10 cellular contexts compared by ENCODE assay signal in genomic region chr3:124780356-124780755, GRCh38. TPM values are rescaled to one million over a fixed set of nuclear protein-coding genes. Genes with fewer than 3 reads are reported as not detected.
DNase-seq lines count a peak whose midpoint lies in the region; ATAC-seq and TF ChIP-seq lines count a peak whose summit lies in the region.
"Had no signal": no experiment of that assay in that cellular context is flagged by ENCODE, and none has a peak within 500 bp of the region (broad histone marks: within the 10 kb centered on the region; RNA-seq: fewer than 3 reads in every experiment).

No MANE protein-coding gene starts in this region.

- 34 to 36% methylated on average over 8 of the region's 8 CpGs for WGBS in upper lobe of left lung, 2 donors

- no peaks in the 10 kb centered on the region for H3K9me3 ChIP-seq in upper lobe of left lung
- H3K9me3 ChIP-seq: neutrophil had no signal

- no peaks in the 10 kb centered on the region for H3K27me3 ChIP-seq in upper lobe of left lung

- DNase-seq in NCI-H226 (peak; percentile 84), endothelial cell (ENCODE audit: low spot score) (no peak), mesothelial cell of epicardium (ENCODE audit: low spot score in 2 of 2, unreplicated experiment in 2 of 2) (no peak), upper lobe of left lung (no peak), pons (ENCODE audit: low spot score) (no peak), ACHN (no peak)
- DNase-seq: activated naive CD8-positive, alpha-beta T cell treated with anti-CD3 and anti-CD28 coated beads, Interleukin-2, amount 10 ng/mL, durations not matched to agents 7 days and 5 days had no signal

- H3K4me3 Mint-ChIP-seq in endothelial cell (ENCODE audit: unreplicated experiment) (no peak overlapping the region), mesothelial cell of epicardium (peak overlapping the region; percentile 31)

- no peak for TF ChIP-seq POLR2A in upper lobe of left lung (IDR thresholded peaks at IDR 0.05)

- no peak overlapping the region for H3K4me3 ChIP-seq in upper lobe of left lung

- in situ Hi-C loops in ACHN (cut with HindIII; ENCODE audit: low pct_ligation_motif_present, low pct_unique_long_range_greater_than_20kb, low sequenced_read_pairs): no loop called here

- H3K4me1 Mint-ChIP-seq in endothelial cell (ENCODE audit: unreplicated experiment) (peaks cover 30% of the 10 kb centered on the region), mesothelial cell of epicardium (peaks cover 38% of the 10 kb centered on the region)

- H3K4me1 ChIP-seq in upper lobe of left lung: peaks cover 16 to 24% (median 20%) of the 10 kb centered on the region in 4 donors

- H3K27ac Mint-ChIP-seq in endothelial cell (ENCODE audit: unreplicated experiment): peak overlapping the region; percentile 94
- H3K27ac Mint-ChIP-seq in mesothelial cell of epicardium: peak overlapping the region; percentile 88
- H3K27ac Mint-ChIP-seq: activated naive CD8-positive, alpha-beta T cell treated with anti-CD3 and anti-CD28 coated beads, Interleukin-2, amount 10 ng/mL, durations not matched to agents 7 days and 5 days had no signal

- H3K27me3 Mint-ChIP-seq in endothelial cell (ENCODE audit: unreplicated experiment) (no peaks in the 10 kb centered on the region), mesothelial cell of epicardium (ENCODE audit: low read depth) (no peaks in the 10 kb centered on the region)

- TF ChIP-seq CTCF in endothelial cell (IDR thresholded peaks at IDR 0.05; ENCODE audit: unreplicated experiment) (no peak), mesothelial cell of epicardium (IDR thresholded peaks at IDR 0.05; ENCODE audit: unreplicated experiment) (no peak), upper lobe of left lung (IDR thresholded peaks at IDR 0.05) (no peak)

- peaks cover 19% of the 10 kb centered on the region for H3K36me3 Mint-ChIP-seq in endothelial cell (ENCODE audit: low read depth, unreplicated experiment)
- H3K36me3 Mint-ChIP-seq in mesothelial cell of epicardium: peaks cover 2% of the 10 kb centered on the region
- H3K36me3 Mint-ChIP-seq: activated naive CD8-positive, alpha-beta T cell treated with anti-CD3 and anti-CD28 coated beads, Interleukin-2, amount 10 ng/mL, durations not matched to agents 7 days and 5 days had no signal

- H3K36me3 ChIP-seq in upper lobe of left lung: peaks cover 0 to 3% (median 0%) of the 10 kb centered on the region in 4 donors
- H3K36me3 ChIP-seq: neutrophil had no signal

- peak overlapping the region; percentile 56 to 82 (median 68) for H3K27ac ChIP-seq in upper lobe of left lung
- H3K27ac ChIP-seq: neutrophil had no signal

- peak; percentile 75 to 90 for ATAC-seq in upper lobe of left lung (ENCODE audit: low FRiP score in 2 of 2)
- no peak for ATAC-seq in HG03469 (IDR thresholded peaks at IDR 0.05; ENCODE audit: unreplicated experiment)
- ATAC-seq in GM19452 (IDR thresholded peaks at IDR 0.05; ENCODE audit: unreplicated experiment): no peak

- no peak for TF ChIP-seq EP300 in upper lobe of left lung (IDR thresholded peaks at IDR 0.05)

- H3K9me3 Mint-ChIP-seq in endothelial cell (ENCODE audit: unreplicated experiment) (no peaks in the 10 kb centered on the region), mesothelial cell of epicardium (no peaks in the 10 kb centered on the region)
- H3K9me3 Mint-ChIP-seq: activated naive CD8-positive, alpha-beta T cell treated with anti-CD3 and anti-CD28 coated beads, Interleukin-2, amount 10 ng/mL, durations not matched to agents 7 days and 5 days had no signal

RNA-seq across cellular contexts. Expression of gene UMPS, which starts 50.1 kb away (rescaled TPM):
- total RNA-seq in endothelial cell (ENCODE audit: unreplicated experiment) (27.1 TPM), mesothelial cell of epicardium (35.9 to 40.7 TPM (median 37.3 TPM) in 3 replicates), upper lobe of left lung (10 to 100 TPM in 5 of 6 donors, 1 to 10 TPM in 1; 5.0 to 26.2 (median 23.7) TPM)

Comparison
In these comparisons a context has a peak if more than half of its experiments do, and no peak if none do; other contexts are left out.
1. ATAC-seq: peak in upper lobe of left lung (2 of 2); none in HG03469 (single experiment) and GM19452 (single experiment).